ENCODE assay signal across 8 cellular contexts in genomic region chr12:122028601-122029560, GRCh38. TPM values are rescaled to one million over a fixed set of nuclear protein-coding genes. Genes with fewer than 3 reads are reported as not detected.
A peak's percentile ranks its signal among the peaks of the same experiment; 100 is the strongest.
DNase-seq lines count a peak whose midpoint lies in the region; ATAC-seq, FAIRE-seq and TF ChIP-seq lines count a peak whose summit lies in the region.
"Had no signal": no experiment of that assay in that cellular context is flagged by ENCODE, and none has a peak within 500 bp of the region (broad histone marks: within the 10 kb centered on the region; RNA-seq: fewer than 3 reads in every experiment).

No MANE protein-coding gene starts in this region.

- in situ Hi-C loops in gastrocnemius medialis (cut with MboI; ENCODE audit: low sequenced_read_pairs in 4 of 4) = no loop called here

- H3K36me3 ChIP-seq in breast epithelium (no peaks in the 10 kb centered on the region), gastrocnemius medialis (no peaks in the 10 kb centered on the region), small intestine (ENCODE audit: control insufficient read depth in 2 of 2, insufficient read depth in 2 of 2, low read length in 2 of 2) (no peaks in the 10 kb centered on the region), PC-9 (ENCODE audit: low read depth) (no peaks in the 10 kb centered on the region)
- H3K36me3 ChIP-seq: colonic mucosa had no signal

- TF ChIP-seq CTCF in breast epithelium (IDR thresholded peaks at IDR 0.05) = no peak
- no peak for TF ChIP-seq CTCF in gastrocnemius medialis (IDR thresholded peaks at IDR 0.05 in 4 of 5, conservative IDR thresholded peaks at IDR 0.05 in 1 of 5)
- no peak for TF ChIP-seq CTCF in PC-9 (conservative IDR thresholded peaks at IDR 0.05)

- H3K27me3 ChIP-seq in breast epithelium = no peaks in the 10 kb centered on the region
- H3K27me3 ChIP-seq in gastrocnemius medialis = no peaks in the 10 kb centered on the region
- H3K27me3 ChIP-seq in small intestine (ENCODE audit: control insufficient read depth in 2 of 2, insufficient read depth in 2 of 2, low read length in 2 of 2) = no peaks in the 10 kb centered on the region
- no peaks in the 10 kb centered on the region for H3K27me3 ChIP-seq in PC-9 (ENCODE audit: insufficient read depth, low read depth)
- H3K27me3 ChIP-seq: colonic mucosa had no signal

- H4K20me1 ChIP-seq in PC-9 (ENCODE audit: insufficient read depth) = no peaks in the 10 kb centered on the region

- peaks cover 41 to 45% (median 45%) of the 10 kb centered on the region in 3 donors for H3K4me1 Mint-ChIP-seq in IgD-negative memory B cell

- no peak overlapping the region for H3K4me2 ChIP-seq in PC-9

- CTCF ChIA-PET in PC-9 (lab: Charles Lee) = no interaction called here

- DNase-seq in GM18507 (ENCODE audit: extremely low spot score, insufficient read length, low read depth) (peak; percentile 67), breast epithelium (ENCODE audit: low spot score in 2 of 2) (peak in 1 of 2 donors; percentile 51), gastrocnemius medialis (no peak), small intestine (no peak), UCSD-AML1 (lab: John Stamatoyannopoulos, UW; ENCODE audit: unreplicated experiment) (no peak), PC-9 (no peak)
- DNase-seq: colonic mucosa had no signal

- H3K4me1 ChIP-seq in breast epithelium = peaks cover 3 to 16% of the 10 kb centered on the region in 2 donors
- H3K4me1 ChIP-seq in gastrocnemius medialis = peaks cover 32 to 62% of the 10 kb centered on the region in 2 donors
- peaks cover 0 to 2% of the 10 kb centered on the region in 2 donors for H3K4me1 ChIP-seq in small intestine (ENCODE audit: control insufficient read depth in 2 of 2, insufficient read depth in 1 of 2, low read depth in 1 of 2, low read length in 1 of 2)
- no peaks in the 10 kb centered on the region for H3K4me1 ChIP-seq in PC-9 (replicated peaks; ENCODE audit: insufficient read depth)
- H3K4me1 ChIP-seq: colonic mucosa had no signal

- peaks cover 8% of the 10 kb centered on the region for H3K27me3 Mint-ChIP-seq in IgD-negative memory B cell

- H3K9me3 Mint-ChIP-seq in IgD-negative memory B cell = no peaks in the 10 kb centered on the region

- no TSS peak for BruUV-seq in PC-9 (replicated peaks; lab: Mats Ljungman, UMichigan)

- H3K36me3 Mint-ChIP-seq in IgD-negative memory B cell = peaks cover 3% of the 10 kb centered on the region

- 66 to 78% (median 70%) methylated on average over 27 of the region's 27 CpGs for WGBS in small intestine, 3 donors

- FAIRE-seq in GM18507 (lab: Jason Lieb, UNC) = peak; percentile 80
- no peak for FAIRE-seq in small intestine (lab: Jason Lieb, UNC)

- H3K9me3 ChIP-seq in breast epithelium = no peaks in the 10 kb centered on the region
- H3K9me3 ChIP-seq in gastrocnemius medialis = no peaks in the 10 kb centered on the region
- no peaks in the 10 kb centered on the region for H3K9me3 ChIP-seq in small intestine (ENCODE audit: control insufficient read depth, low read depth)
- no peaks in the 10 kb centered on the region for H3K9me3 ChIP-seq in PC-9 (ENCODE audit: insufficient read depth, low read depth)
- H3K9me3 ChIP-seq: colonic mucosa had no signal

- ATAC-seq in gastrocnemius medialis = no peak

- POLR2A ChIA-PET in PC-9 (lab: Charles Lee; ENCODE audit: unreplicated experiment) = no interaction called here

- peak overlapping the region; percentile 35 to 93 (median 50) for H3K4me3 Mint-ChIP-seq in IgD-negative memory B cell

- intact Hi-C loops in breast epithelium (cut with DNase I; ENCODE audit: low total_unique reads) (no loop called here), gastrocnemius medialis (cut with DNase I; ENCODE audit: low total_unique reads) (no loop called here), PC-9 (cut with micrococcal nuclease; ENCODE audit: unreplicated experiment) (no loop called here)

- peak overlapping the region; percentile 64 to 82 for H3K27ac ChIP-seq in breast epithelium
- H3K27ac ChIP-seq in gastrocnemius medialis = peak overlapping the region; percentile 50 to 75 (median 70)
- no peak overlapping the region for H3K27ac ChIP-seq in small intestine (ENCODE audit: low read depth in 1 of 2, low read length in 1 of 2)
- H3K27ac ChIP-seq in PC-9 = no peak overlapping the region
- H3K27ac ChIP-seq: colonic mucosa had no signal

- no peaks in the 10 kb centered on the region for H3K9me2 ChIP-seq in PC-9 (ENCODE audit: insufficient read depth)

- H3F3A ChIP-seq in PC-9 (ENCODE audit: insufficient read depth, low read depth) = no peaks in the 10 kb centered on the region

- peak overlapping the region in 1 of 3 donors; percentile 5 for H3K4me3 ChIP-seq in breast epithelium
- H3K4me3 ChIP-seq in gastrocnemius medialis = no peak overlapping the region
- H3K4me3 ChIP-seq in small intestine (ENCODE audit: low read depth in 1 of 2, low read length in 2 of 2) = no peak overlapping the region
- no peak overlapping the region for H3K4me3 ChIP-seq in PC-9
- H3K4me3 ChIP-seq: colonic mucosa had no signal

- H3K79me2 ChIP-seq in PC-9 (ENCODE audit: low read depth) = 0 out of 2 replicates have a peak, but pooled peaks cover 6% of the 10 kb centered on the region

- peak overlapping the region; percentile 39 to 76 (median 40) for H3K27ac Mint-ChIP-seq in IgD-negative memory B cell

- H2AFZ ChIP-seq in PC-9 = no peak overlapping the region

- TF ChIP-seq POLR2A in breast epithelium (IDR thresholded peaks at IDR 0.05) (no peak), gastrocnemius medialis (IDR thresholded peaks at IDR 0.05) (no peak)

RNA-seq across cellular contexts. Expression of gene BCL7A, which starts 7.2 kb away (rescaled TPM):
- polyA plus RNA-seq in IgD-negative memory B cell (18.7 TPM), small intestine (1 to 10 TPM in 2 of 3 donors, under 1 TPM in 1; 0.22 to 5.4 (median 1.4) TPM)
- total RNA-seq in breast epithelium (10 to 100 TPM in 1 of 3 donors, 1 to 10 TPM in 2; 6.2 to 13.5 (median 8.8) TPM), gastrocnemius medialis (10 to 100 TPM in 3 of 4 donors, 1 to 10 TPM in 1; 9.8 to 23.5 (median 13.7) TPM), PC-9 (2021) (6.3 and 6.6 TPM in 2 replicates)

RNA-seq across cellular contexts. Expression of gene MLXIP, which starts 49.7 kb away (rescaled TPM):
- polyA plus RNA-seq in IgD-negative memory B cell = 17.5 TPM
- total RNA-seq in breast epithelium = 10 to 100 TPM; 21.1 to 31.1 (median 28.2) TPM
- total RNA-seq in gastrocnemius medialis = 10 to 100 TPM; 36.6 to 89.4 (median 79.7) TPM
- 10 to 100 TPM in 1 of 3 donors, 1 to 10 TPM in 2; 8.5 to 55.0 (median 8.6) TPM for polyA plus RNA-seq in small intestine
- total RNA-seq in PC-9 (2021) = 62.1 and 83.3 TPM in 2 replicates

Comparison
In these comparisons a context has a peak if more than half of its experiments do, and no peak if none do; other contexts are left out.
1. H3K27ac ChIP-seq: peak in breast epithelium (2 of 2) and gastrocnemius medialis (4 of 4); none in small intestine (0 of 2) and PC-9 (single experiment).